17 cellular contexts compared by ENCODE assay signal in genomic region chr18:11496561-11497172, GRCh38.
"Had no signal": no experiment of that assay in that cellular context is flagged by ENCODE, and none has a peak within 500 bp of the region (broad histone marks: within the 10 kb centered on the region; RNA-seq: fewer than 3 reads in every experiment).

No MANE protein-coding gene starts in this region.

- DNase-seq: activated CD4-positive, alpha-beta memory T cell treated with anti-CD3 and anti-CD28 coated beads for 36 hours; activated CD4-positive, alpha-beta T cell treated with anti-CD3 and anti-CD28 coated beads for 48 hours; activated effector memory CD4-positive, alpha-beta T cell treated with Interleukin-2 at 50 U/mL for 16 hours; activated naive CD4-positive, alpha-beta T cell treated with anti-CD3 and anti-CD28 coated beads, Interleukin-2, amount 10 ng/mL, durations not matched to agents 7 days and 5 days; activated T-cell treated with anti-CD3 and anti-CD28 coated beads, Interleukin-2, amount 50 U/mL, for 48 hours; amygdala; erythroblast; hippocampal formation; pancreas; psoas muscle; stimulated activated CD4-positive, alpha-beta T cell treated with anti-CD3 and anti-CD28 coated beads, Interleukin-4, amount 100 ng/mL, for 24 hours; stimulated activated naive CD4-positive, alpha-beta T cell treated with Interleukin-2 at 50 U/mL for 16 hours; substantia nigra; T-helper 2 cell; thyroid gland had no signal

- H3K27ac Mint-ChIP-seq: activated CD4-positive, alpha-beta memory T cell treated with anti-CD3 and anti-CD28 coated beads for 36 hours; activated naive CD4-positive, alpha-beta T cell treated with anti-CD3 and anti-CD28 coated beads, Interleukin-2, amount 10 ng/mL, durations not matched to agents 7 days and 5 days had no signal

- H3K4me3 Mint-ChIP-seq: activated CD4-positive, alpha-beta memory T cell treated with anti-CD3 and anti-CD28 coated beads for 36 hours; activated naive CD4-positive, alpha-beta T cell treated with anti-CD3 and anti-CD28 coated beads, Interleukin-2, amount 10 ng/mL, durations not matched to agents 7 days and 5 days; nephron had no signal

- H3K9me3 ChIP-seq: pancreas, psoas muscle, right atrium auricular region, thyroid gland had no signal

- H3K27me3 ChIP-seq: pancreas, right atrium auricular region, thyroid gland had no signal

- H3K9me3 Mint-ChIP-seq: activated CD4-positive, alpha-beta memory T cell treated with anti-CD3 and anti-CD28 coated beads for 36 hours; activated naive CD4-positive, alpha-beta T cell treated with anti-CD3 and anti-CD28 coated beads, Interleukin-2, amount 10 ng/mL, durations not matched to agents 7 days and 5 days; nephron had no signal

- H3K36me3 Mint-ChIP-seq: activated CD4-positive, alpha-beta memory T cell treated with anti-CD3 and anti-CD28 coated beads for 36 hours; activated naive CD4-positive, alpha-beta T cell treated with anti-CD3 and anti-CD28 coated beads, Interleukin-2, amount 10 ng/mL, durations not matched to agents 7 days and 5 days had no signal

- H3K36me3 ChIP-seq: pancreas, right atrium auricular region, thyroid gland had no signal

- FAIRE-seq: pancreas had no signal

- H3K27ac ChIP-seq: pancreas, psoas muscle, right atrium auricular region, thyroid gland had no signal

- ATAC-seq: pancreas, psoas muscle had no signal

- H3K4me1 Mint-ChIP-seq: activated naive CD4-positive, alpha-beta T cell treated with anti-CD3 and anti-CD28 coated beads, Interleukin-2, amount 10 ng/mL, durations not matched to agents 7 days and 5 days had no signal

- H3K4me1 ChIP-seq: pancreas, right atrium auricular region, thyroid gland had no signal

- H3K27me3 Mint-ChIP-seq: activated CD4-positive, alpha-beta memory T cell treated with anti-CD3 and anti-CD28 coated beads for 36 hours; activated naive CD4-positive, alpha-beta T cell treated with anti-CD3 and anti-CD28 coated beads, Interleukin-2, amount 10 ng/mL, durations not matched to agents 7 days and 5 days had no signal

- H3K4me3 ChIP-seq: pancreas, psoas muscle, right atrium auricular region, thyroid gland had no signal
